Comparison of ENCODE assay signal across 2 cellular contexts in genomic region chr1:243270097-243270864, GRCh38.
TF ChIP-seq lines count a peak whose summit lies in the region.

No MANE protein-coding gene starts in this region.

TF ChIP-seq in liver, 16 proteins besides CTCF, POLR2A, EP300 and RAD21 (continued from another document):
- TF ChIP-seq ZBTB33 (IDR thresholded peaks at IDR 0.05) (no peak), FOXA1 (IDR thresholded peaks at IDR 0.05) (no peak), EGR1 (IDR thresholded peaks at IDR 0.05; ENCODE audit: low read depth in 2 of 2) (no peak), TAF1 (conservative IDR thresholded peaks at IDR 0.05) (no peak), JUND (IDR thresholded peaks at IDR 0.05) (no peak), HNF4A (conservative IDR thresholded peaks at IDR 0.05) (no peak), GABPA (IDR thresholded peaks at IDR 0.05 in 1 of 2, conservative IDR thresholded peaks at IDR 0.05 in 1 of 2) (no peak), YY1 (IDR thresholded peaks at IDR 0.05) (no peak), HNF4G (IDR thresholded peaks at IDR 0.05) (no peak), FOXA2 (IDR thresholded peaks at IDR 0.05) (no peak), REST (IDR thresholded peaks at IDR 0.05) (no peak), SP1 (IDR thresholded peaks at IDR 0.05) (no peak), NR2F2 (IDR thresholded peaks at IDR 0.05) (no peak), RXRA (IDR thresholded peaks at IDR 0.05) (no peak), ATF3 (IDR thresholded peaks at IDR 0.05) (no peak)
TF ChIP-seq in liver: peak in this region for 0.

TF ChIP-seq in HepG2, 621 proteins besides CTCF, POLR2A, EP300 and RAD21 (continued from another document):
- TF ChIP-seq STAT6 (CRISPR knock-in tag; IDR thresholded peaks at IDR 0.05; ENCODE audit: borderline replicate concordance) (no peak), GTF2F1 (IDR thresholded peaks at IDR 0.05; ENCODE audit: low read length) (no peak), GMEB1 (CRISPR knock-in tag; IDR thresholded peaks at IDR 0.05; ENCODE audit: borderline replicate concordance) (no peak), KMT2A (CRISPR knock-in tag; IDR thresholded peaks at IDR 0.05) (no peak), ZFP36 (IDR thresholded peaks at IDR 0.05; ENCODE audit: borderline replicate concordance, low read depth, low read length, partially characterized antibody) (no peak), ZNF770 (CRISPR knock-in tag; IDR thresholded peaks at IDR 0.05) (no peak), E2F5 (CRISPR knock-in tag; conservative IDR thresholded peaks at IDR 0.05) (no peak), ZBTB34 (CRISPR knock-in tag; IDR thresholded peaks at IDR 0.05) (no peak), BRD4 (CRISPR knock-in tag; IDR thresholded peaks at IDR 0.05) (no peak)
